Comparison of ENCODE assay signal across 8 cellular contexts in the genomic region with DNA sequence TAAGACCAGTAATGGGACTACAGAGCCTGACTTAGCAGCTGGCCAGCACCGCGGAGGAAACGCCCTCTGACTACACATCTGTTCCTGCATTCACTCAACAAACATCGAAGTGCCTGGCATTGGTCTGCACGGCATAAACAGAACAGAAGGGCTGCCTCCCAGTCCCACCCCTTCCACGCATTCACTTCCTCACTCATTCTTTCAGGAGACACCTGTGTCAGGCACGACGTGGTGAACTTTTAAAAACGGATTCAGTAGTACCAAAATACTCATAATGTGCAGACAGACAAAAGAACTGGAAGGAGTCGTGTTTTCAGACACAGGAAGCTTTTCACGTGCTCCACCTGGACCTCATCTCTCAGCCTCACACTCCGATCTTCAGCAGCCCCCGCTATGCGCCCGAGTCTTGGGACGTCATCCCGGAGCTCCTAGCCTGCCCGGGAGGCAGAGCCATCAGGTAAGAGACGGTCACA.
DNase-seq lines count a peak whose midpoint lies in the region; ATAC-seq and TF ChIP-seq lines count a peak whose summit lies in the region.

No MANE protein-coding gene starts in this region.

- POLR2A ChIA-PET in IMR-90 (lab: Charles Lee; ENCODE audit: unreplicated experiment), result no interaction called here

- intact Hi-C loops in IMR-90 (cut with micrococcal nuclease), result no loop called here

- no peak overlapping the region for H3K4me2 ChIP-seq in IMR-90 (ENCODE audit: low read depth, low read length)

- H3K23ac ChIP-seq in IMR-90 (ENCODE audit: low read depth, low read length), result no peak overlapping the region

- peaks cover 14% of the 10 kb centered on the region for H3K9me1 ChIP-seq in IMR-90 (ENCODE audit: insufficient read depth, low read length)

- H3K79me1 ChIP-seq in IMR-90 (ENCODE audit: low read depth in 1 of 2, low read length in 2 of 2), result peaks cover 14 to 28% of the 10 kb centered on the region in 2 experiments; a peak in 3 of 4 replicates

- WGBS in IMR-90 (ENCODE audit: extremely low coverage in 2 of 2, insufficient read length in 1 of 2), 2 experiments, result 91% methylated on average over 15 of the region's 19 CpGs; no CpG with 5 or more reads in 1 of the 2 experiments

- H4K20me1 ChIP-seq in IMR-90 (ENCODE audit: insufficient read depth, low read length), result no peaks in the 10 kb centered on the region

- H3K4ac ChIP-seq in IMR-90 (ENCODE audit: low read depth, low read length), result no peak overlapping the region; the same call in 1 of the 2 replicates

- dilution Hi-C loops in IMR-90 (cut with HindIII; ENCODE audit: low sequenced_read_pairs, unreplicated experiment), result no loop called here

- no peak overlapping the region for H4K5ac ChIP-seq in IMR-90 (ENCODE audit: low read depth, low read length)

- H2AK5ac ChIP-seq in IMR-90 (ENCODE audit: low read depth, low read length), result peak overlapping the region; percentile 10; the same call in 1 of the 2 replicates

- no peak for TF ChIP-seq RAD21 in IMR-90 (IDR thresholded peaks at IDR 0.05; ENCODE audit: low read length)

- H3K27ac ChIP-seq in IMR-90 (ENCODE audit: insufficient read depth, low read length) (no peak overlapping the region), skeletal muscle tissue (ENCODE audit: low read depth, low read length) (peak overlapping the region; percentile 28)
- no peak overlapping the region for H3K27ac ChIP-seq in effector memory CD4-positive, alpha-beta T cell (ENCODE audit: insufficient read depth, low read length, poor library complexity, severe bottlenecking)

- H3K4me3 ChIP-seq in IMR-90 (ENCODE audit: insufficient read depth, low read depth, low read length) (no peak overlapping the region), skeletal muscle tissue (ENCODE audit: low read length in 3 of 3) (peak overlapping the region; percentile 19 to 65 (median 64))
- peak overlapping the region; percentile 31 for H3K4me3 ChIP-seq in effector memory CD4-positive, alpha-beta T cell (ENCODE audit: insufficient read depth, low read depth, low read length, poor library complexity, severe bottlenecking)

- H2BK120ac ChIP-seq in IMR-90 (ENCODE audit: low read depth, low read length), result no peak overlapping the region

- H3K14ac ChIP-seq in IMR-90 (replicated peaks; ENCODE audit: low read depth, low read length), result 0 out of 2 replicates have a peak overlapping the region, but pooled peaks have one; percentile 25

- DNase-seq in IMR-90 (peak; percentile 62), NCI-H2227 (lab: John Stamatoyannopoulos, UW; ENCODE audit: unreplicated experiment) (no peak), ACHN (no peak), NCI-H2171 (lab: John Stamatoyannopoulos, UW) (no peak)
- DNase-seq in effector memory CD4-positive, alpha-beta T cell, result no peak

- ATAC-seq in GM21390 (IDR thresholded peaks at IDR 0.05; ENCODE audit: unreplicated experiment) (peak; percentile 78), IMR-90 (ENCODE audit: low read depth) (no peak)

- no peak overlapping the region for H2AFZ ChIP-seq in IMR-90 (replicated peaks; ENCODE audit: low read length, poor library complexity)

- no peak overlapping the region for H3K18ac ChIP-seq in IMR-90 (ENCODE audit: low read depth, low read length)

- no TSS peak for BruUV-seq in IMR-90 (replicated peaks; lab: Mats Ljungman, UMichigan)

- peak overlapping the region; percentile 44 for H2AK9ac ChIP-seq in IMR-90 (replicated peaks; ENCODE audit: low read depth, low read length, poor library complexity)

- 0 out of 2 replicates have a peak overlapping the region, but pooled peaks have one; percentile 10 for H4K91ac ChIP-seq in IMR-90 (ENCODE audit: insufficient read depth, low read depth, low read length)

- in situ Hi-C loops in IMR-90 (cut with MboI; ENCODE audit: low sequenced_read_pairs) (no loop called here), ACHN (cut with HindIII; ENCODE audit: low pct_ligation_motif_present, low pct_unique_long_range_greater_than_20kb, low sequenced_read_pairs) (no loop called here)

- H3K56ac ChIP-seq in IMR-90 (ENCODE audit: extremely low read depth, insufficient read depth, low read length), result no peak overlapping the region

- H3K9ac ChIP-seq in IMR-90 (ENCODE audit: low read depth, low read length) (no peak overlapping the region), skeletal muscle tissue (ENCODE audit: low read depth in 1 of 3, low read length in 3 of 3) (peak overlapping the region in 1 of 3 donors; percentile 60)

- no peaks in the 10 kb centered on the region for H3K27me3 ChIP-seq in IMR-90 (ENCODE audit: control insufficient read depth, insufficient read depth, low read length)
- H3K27me3 ChIP-seq in effector memory CD4-positive, alpha-beta T cell (replicated peaks; ENCODE audit: control insufficient read depth, insufficient read depth, low read length, poor library complexity, severe bottlenecking), result no peaks in the 10 kb centered on the region
- no peaks in the 10 kb centered on the region for H3K27me3 ChIP-seq in skeletal muscle tissue (ENCODE audit: control insufficient read depth in 3 of 3, insufficient read depth in 3 of 3, low read length in 3 of 3)

- TF ChIP-seq POLR2A in GM10847 (IDR thresholded peaks at IDR 0.05; ENCODE audit: extremely low read depth, insufficient read length), result peak; percentile 18
- no peak for TF ChIP-seq POLR2A in IMR-90 (IDR thresholded peaks at IDR 0.05; ENCODE audit: low read depth, low read length)

- TF ChIP-seq CTCF in IMR-90 (conservative IDR thresholded peaks at IDR 0.05; ENCODE audit: low read depth, low read length), result no peak

- CTCF ChIA-PET in IMR-90 (lab: Yijun Ruan, JAX), result no interaction called here

- H3K9me3 ChIP-seq in IMR-90 (ENCODE audit: control insufficient read depth, insufficient read depth, low read length) (no peaks in the 10 kb centered on the region), skeletal muscle tissue (ENCODE audit: control insufficient read depth in 3 of 3, low read length in 3 of 3) (no peaks in the 10 kb centered on the region)
- no peaks in the 10 kb centered on the region for H3K9me3 ChIP-seq in effector memory CD4-positive, alpha-beta T cell (ENCODE audit: control insufficient read depth, low read length)

- H2BK5ac ChIP-seq in IMR-90 (ENCODE audit: low read depth, low read length, poor library complexity, severe bottlenecking), result no peak overlapping the region

- H4K8ac ChIP-seq in IMR-90 (ENCODE audit: low read depth in 2 of 2, low read length in 2 of 2), result no peak overlapping the region; a peak in 1 of 4 replicates

- no peak overlapping the region for H2BK15ac ChIP-seq in IMR-90 (ENCODE audit: low read depth, low read length)

- H2BK20ac ChIP-seq in IMR-90 (ENCODE audit: low read depth, low read length), result no peak overlapping the region

- H3K36me3 ChIP-seq in IMR-90 (ENCODE audit: control insufficient read depth, insufficient read depth, low read length), result no peaks in the 10 kb centered on the region
- no peaks in the 10 kb centered on the region for H3K36me3 ChIP-seq in effector memory CD4-positive, alpha-beta T cell (ENCODE audit: control insufficient read depth, insufficient read depth, low read length)
- no peaks in the 10 kb centered on the region for H3K36me3 ChIP-seq in skeletal muscle tissue (ENCODE audit: control insufficient read depth in 3 of 3, insufficient read depth in 3 of 3, low read length in 3 of 3)

- peaks cover 23% of the 10 kb centered on the region for H3K4me1 ChIP-seq in IMR-90 (ENCODE audit: control insufficient read depth, insufficient read depth, low read length)
- H3K4me1 ChIP-seq in effector memory CD4-positive, alpha-beta T cell (ENCODE audit: control insufficient read depth, insufficient read depth, low read length, poor library complexity, severe bottlenecking), result no peaks in the 10 kb centered on the region
- peaks cover 16 to 24% (median 19%) of the 10 kb centered on the region in 3 donors for H3K4me1 ChIP-seq in skeletal muscle tissue (ENCODE audit: control insufficient read depth in 3 of 3, insufficient read depth in 3 of 3, low read length in 3 of 3)

TF ChIP-seq in IMR-90, 13 proteins besides CTCF, POLR2A, EP300 and RAD21:
- TF ChIP-seq, protein P1, sequence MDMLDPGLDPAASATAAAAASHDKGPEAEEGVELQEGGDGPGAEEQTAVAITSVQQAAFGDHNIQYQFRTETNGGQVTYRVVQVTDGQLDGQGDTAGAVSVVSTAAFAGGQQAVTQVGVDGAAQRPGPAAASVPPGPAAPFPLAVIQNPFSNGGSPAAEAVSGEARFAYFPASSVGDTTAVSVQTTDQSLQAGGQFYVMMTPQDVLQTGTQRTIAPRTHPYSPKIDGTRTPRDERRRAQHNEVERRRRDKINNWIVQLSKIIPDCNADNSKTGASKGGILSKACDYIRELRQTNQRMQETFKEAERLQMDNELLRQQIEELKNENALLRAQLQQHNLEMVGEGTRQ (IDR thresholded peaks at IDR 0.05; ENCODE audit: low read depth, low read length), result no peak
- TF ChIP-seq CHD1 (IDR thresholded peaks at IDR 0.05; ENCODE audit: low read depth, low read length) (no peak), NFE2L2 (IDR thresholded peaks at IDR 0.05; ENCODE audit: low read depth, low read length) (no peak), MAZ (IDR thresholded peaks at IDR 0.05; ENCODE audit: borderline replicate concordance, low read depth, low read length) (no peak), BHLHE40 (IDR thresholded peaks at IDR 0.05; ENCODE audit: low read depth, low read length) (no peak), MXI1 (IDR thresholded peaks at IDR 0.05; ENCODE audit: borderline replicate concordance, low read depth, low read length) (no peak), ELK1 (IDR thresholded peaks at IDR 0.05; ENCODE audit: borderline replicate concordance, low read depth, low read length) (no peak), MAFK (IDR thresholded peaks at IDR 0.05; ENCODE audit: low read depth, low read length) (no peak), RCOR1 (IDR thresholded peaks at IDR 0.05; ENCODE audit: insufficient replicate concordance, low read length) (no peak), SMC3 (IDR thresholded peaks at IDR 0.05; ENCODE audit: low read depth, low read length) (no peak)
